ENCODE assay signal across 8 cellular contexts in genomic region chr7:35035511-35035921, GRCh38. TPM values are rescaled to one million over a fixed set of nuclear protein-coding genes. Genes with fewer than 3 reads are reported as not detected.
DNase-seq lines count a peak whose midpoint lies in the region; ATAC-seq and TF ChIP-seq lines count a peak whose summit lies in the region.

No MANE protein-coding gene starts in this region.

- H3K27ac Mint-ChIP-seq in activated CD4-positive, alpha-beta T cell treated with anti-CD3 and anti-CD28 coated beads, Interleukin-2, amount 10 ng/mL, durations not matched to agents 7 days and 5 days = peak overlapping the region; percentile 90

- peaks cover 24% of the 10 kb centered on the region for H3K4me1 Mint-ChIP-seq in activated CD4-positive, alpha-beta T cell treated with anti-CD3 and anti-CD28 coated beads, Interleukin-2, amount 10 ng/mL, durations not matched to agents 7 days and 5 days

- no peaks in the 10 kb centered on the region for H3K36me3 ChIP-seq in prostate gland

- POLR2A ChIA-PET in activated CD4-positive, alpha-beta T cell treated with anti-CD3 and anti-CD28 coated beads, Interleukin-2, amount 10 ng/mL, durations not matched to agents 7 days and 5 days (lab: Charles Lee) = interaction anchor here (0.7 kb wide), 1 partner anchor 220 kb away, joined by 4 read pairs; no protein-coding TSS in a partner anchor

- no peaks in the 10 kb centered on the region for H3K4me1 ChIP-seq in prostate gland (replicated peaks)

- intact Hi-C loops in prostate gland (cut with DNase I) = loop anchor here (5.0 to 10.0 kb wide), 2 partner anchors 713 to 941 kb away; no protein-coding TSS in a partner anchor

- H3K27ac ChIP-seq in prostate gland = no peak overlapping the region

- TF ChIP-seq CTCF in fibroblast of mammary gland (conservative IDR thresholded peaks at IDR 0.05; ENCODE audit: control insufficient read depth, insufficient read depth, low read depth, low read length) = no peak
- TF ChIP-seq CTCF in prostate gland (IDR thresholded peaks at IDR 0.05) = no peak

- no peak for TF ChIP-seq POLR2A in prostate gland (IDR thresholded peaks at IDR 0.05)

- WGBS in prostate gland = 28% methylated on average over 4 of the region's 4 CpGs

- H3K9me3 Mint-ChIP-seq in activated CD4-positive, alpha-beta T cell treated with anti-CD3 and anti-CD28 coated beads, Interleukin-2, amount 10 ng/mL, durations not matched to agents 7 days and 5 days = no peaks in the 10 kb centered on the region

- H3K27me3 Mint-ChIP-seq in activated CD4-positive, alpha-beta T cell treated with anti-CD3 and anti-CD28 coated beads, Interleukin-2, amount 10 ng/mL, durations not matched to agents 7 days and 5 days = no peaks in the 10 kb centered on the region

- no peaks in the 10 kb centered on the region for H3K9me3 ChIP-seq in prostate gland

- DNase-seq in DMS53 treated with DMSO at 0.1 percent for 48 hours (lab: John Stamatoyannopoulos, UW; ENCODE audit: unreplicated experiment) (peak; percentile 43), NCI-H1417 (lab: John Stamatoyannopoulos, UW) (peak in 2 of 3 experiments; percentile 27 to 71), fibroblast of mammary gland (ENCODE audit: low read depth) (peak; percentile 31), prostate gland (ENCODE audit: low spot score) (peak; percentile 11), UCSD-AML1 (lab: John Stamatoyannopoulos, UW; ENCODE audit: unreplicated experiment) (no peak), NCI-H187 (lab: John Stamatoyannopoulos, UW) (no peak)
- peak; percentile 61 for DNase-seq in activated CD4-positive, alpha-beta T cell treated with anti-CD3 and anti-CD28 coated beads, Interleukin-2, amount 10 ng/mL, durations not matched to agents 7 days and 5 days

- peak; percentile 19 for ATAC-seq in GM21381 (IDR thresholded peaks at IDR 0.05; ENCODE audit: unreplicated experiment)

- H3K27me3 ChIP-seq in prostate gland (replicated peaks; ENCODE audit: insufficient read depth) = no peaks in the 10 kb centered on the region

- H3K4me3 ChIP-seq in fibroblast of mammary gland (ENCODE audit: control insufficient read depth, low read depth, low read length) = peak overlapping the region; percentile 80
- H3K4me3 ChIP-seq in prostate gland = no peak overlapping the region

- CTCF ChIA-PET in activated CD4-positive, alpha-beta T cell treated with anti-CD3 and anti-CD28 coated beads, Interleukin-2, amount 10 ng/mL, durations not matched to agents 7 days and 5 days (lab: Charles Lee) = no interaction called here

- H3K4me3 Mint-ChIP-seq in activated CD4-positive, alpha-beta T cell treated with anti-CD3 and anti-CD28 coated beads, Interleukin-2, amount 10 ng/mL, durations not matched to agents 7 days and 5 days = peak overlapping the region; percentile 91

- H3K36me3 Mint-ChIP-seq in activated CD4-positive, alpha-beta T cell treated with anti-CD3 and anti-CD28 coated beads, Interleukin-2, amount 10 ng/mL, durations not matched to agents 7 days and 5 days (ENCODE audit: low read depth) = no peaks in the 10 kb centered on the region

RNA-seq across cellular contexts. Expression of gene DPY19L1, which starts 1.8 kb away (rescaled TPM):
- total RNA-seq in activated CD4-positive, alpha-beta T cell treated with anti-CD3 and anti-CD28 coated beads, Interleukin-2, amount 10 ng/mL, durations not matched to agents 7 days and 5 days = 10 to 100 TPM; 12.8 to 16.4 TPM
- total RNA-seq in prostate gland = 10 to 100 TPM in 1 of 2 donors, 1 to 10 TPM in 1; 9.0 to 48.5 TPM

Comparison
In these comparisons a context has a peak if more than half of its experiments do, and no peak if none do; other contexts are left out.
1. DNase-seq: peak in DMS53 treated with DMSO at 0.1 percent for 48 hours (single experiment), NCI-H1417 (2 of 3), activated CD4-positive, alpha-beta T cell treated with anti-CD3 and anti-CD28 coated beads, Interleukin-2, amount 10 ng/mL, durations not matched to agents 7 days and 5 days (single experiment), fibroblast of mammary gland (single experiment) and prostate gland (single experiment); none in UCSD-AML1 (single experiment) and NCI-H187 (0 of 2).